Comparison of ENCODE assay signal across 1 cellular context in the genomic region with DNA sequence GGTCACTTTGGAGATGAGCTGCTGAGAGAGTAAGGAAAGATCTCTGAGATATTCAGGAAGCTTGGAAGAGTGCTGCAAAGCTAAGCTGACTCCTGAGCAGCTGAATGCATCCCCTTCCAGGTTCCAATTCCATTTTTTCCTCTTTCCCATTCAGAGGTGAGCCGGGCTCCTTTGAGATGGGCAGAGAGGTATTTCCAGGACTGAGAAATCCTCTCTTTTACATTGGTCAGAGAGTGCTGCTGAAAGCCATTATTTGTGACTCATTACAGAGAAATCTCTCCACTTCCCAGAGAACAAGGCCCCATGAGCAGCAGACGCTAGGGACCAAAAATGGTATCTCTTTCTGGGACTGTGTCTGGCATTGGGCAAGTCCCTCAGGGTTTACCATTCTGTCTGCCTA.
TF ChIP-seq lines count a peak whose summit lies in the region.

No MANE protein-coding gene starts in this region.

TF ChIP-seq in SK-N-SH treated with all-trans-retinoic acid at 6 μM for 48 hours, 23 proteins besides CTCF, POLR2A, EP300 and RAD21 (continued from another document):
- TF ChIP-seq BACH2 (CRISPR knock-in tag; IDR thresholded peaks at IDR 0.05; ENCODE audit: borderline replicate concordance), result no peak
- TF ChIP-seq, protein P1, sequence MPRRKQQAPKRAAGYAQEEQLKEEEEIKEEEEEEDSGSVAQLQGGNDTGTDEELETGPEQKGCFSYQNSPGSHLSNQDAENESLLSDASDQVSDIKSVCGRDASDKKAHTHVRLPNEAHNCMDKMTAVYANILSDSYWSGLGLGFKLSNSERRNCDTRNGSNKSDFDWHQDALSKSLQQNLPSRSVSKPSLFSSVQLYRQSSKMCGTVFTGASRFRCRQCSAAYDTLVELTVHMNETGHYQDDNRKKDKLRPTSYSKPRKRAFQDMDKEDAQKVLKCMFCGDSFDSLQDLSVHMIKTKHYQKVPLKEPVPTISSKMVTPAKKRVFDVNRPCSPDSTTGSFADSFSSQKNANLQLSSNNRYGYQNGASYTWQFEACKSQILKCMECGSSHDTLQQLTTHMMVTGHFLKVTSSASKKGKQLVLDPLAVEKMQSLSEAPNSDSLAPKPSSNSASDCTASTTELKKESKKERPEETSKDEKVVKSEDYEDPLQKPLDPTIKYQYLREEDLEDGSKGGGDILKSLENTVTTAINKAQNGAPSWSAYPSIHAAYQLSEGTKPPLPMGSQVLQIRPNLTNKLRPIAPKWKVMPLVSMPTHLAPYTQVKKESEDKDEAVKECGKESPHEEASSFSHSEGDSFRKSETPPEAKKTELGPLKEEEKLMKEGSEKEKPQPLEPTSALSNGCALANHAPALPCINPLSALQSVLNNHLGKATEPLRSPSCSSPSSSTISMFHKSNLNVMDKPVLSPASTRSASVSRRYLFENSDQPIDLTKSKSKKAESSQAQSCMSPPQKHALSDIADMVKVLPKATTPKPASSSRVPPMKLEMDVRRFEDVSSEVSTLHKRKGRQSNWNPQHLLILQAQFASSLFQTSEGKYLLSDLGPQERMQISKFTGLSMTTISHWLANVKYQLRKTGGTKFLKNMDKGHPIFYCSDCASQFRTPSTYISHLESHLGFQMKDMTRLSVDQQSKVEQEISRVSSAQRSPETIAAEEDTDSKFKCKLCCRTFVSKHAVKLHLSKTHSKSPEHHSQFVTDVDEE (CRISPR knock-in tag; IDR thresholded peaks at IDR 0.05), result no peak
- no peak for TF ChIP-seq GLIS3 (CRISPR knock-in tag; IDR thresholded peaks at IDR 0.05)
- no peak for TF ChIP-seq CREB5 (CRISPR knock-in tag; IDR thresholded peaks at IDR 0.05; ENCODE audit: low read depth)
- no peak for TF ChIP-seq ARNTL (CRISPR knock-in tag; IDR thresholded peaks at IDR 0.05; ENCODE audit: borderline replicate concordance, low read depth)
- TF ChIP-seq ZNF8 (CRISPR knock-in tag; IDR thresholded peaks at IDR 0.05), result no peak
- no peak for TF ChIP-seq PATZ1 (CRISPR knock-in tag; IDR thresholded peaks at IDR 0.05; ENCODE audit: borderline replicate concordance)
- TF ChIP-seq OSR1 (CRISPR knock-in tag; IDR thresholded peaks at IDR 0.05), result no peak
- no peak for TF ChIP-seq SNAI2 (CRISPR knock-in tag; IDR thresholded peaks at IDR 0.05)
- TF ChIP-seq ZC3H10 (CRISPR knock-in tag; IDR thresholded peaks at IDR 0.05), result no peak
- no peak for TF ChIP-seq ZNF70 (CRISPR knock-in tag; IDR thresholded peaks at IDR 0.05)
- TF ChIP-seq CSDC2 (CRISPR knock-in tag; IDR thresholded peaks at IDR 0.05), result no peak
- TF ChIP-seq, protein P2, sequence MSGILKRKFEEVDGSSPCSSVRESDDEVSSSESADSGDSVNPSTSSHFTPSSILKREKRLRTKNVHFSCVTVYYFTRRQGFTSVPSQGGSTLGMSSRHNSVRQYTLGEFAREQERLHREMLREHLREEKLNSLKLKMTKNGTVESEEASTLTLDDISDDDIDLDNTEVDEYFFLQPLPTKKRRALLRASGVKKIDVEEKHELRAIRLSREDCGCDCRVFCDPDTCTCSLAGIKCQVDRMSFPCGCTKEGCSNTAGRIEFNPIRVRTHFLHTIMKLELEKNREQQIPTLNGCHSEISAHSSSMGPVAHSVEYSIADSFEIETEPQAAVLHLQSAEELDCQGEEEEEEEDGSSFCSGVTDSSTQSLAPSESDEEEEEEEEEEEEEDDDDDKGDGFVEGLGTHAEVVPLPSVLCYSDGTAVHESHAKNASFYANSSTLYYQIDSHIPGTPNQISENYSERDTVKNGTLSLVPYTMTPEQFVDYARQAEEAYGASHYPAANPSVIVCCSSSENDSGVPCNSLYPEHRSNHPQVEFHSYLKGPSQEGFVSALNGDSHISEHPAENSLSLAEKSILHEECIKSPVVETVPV (CRISPR knock-in tag; IDR thresholded peaks at IDR 0.05), result no peak
